ENCODE assay signal across 8 cellular contexts in genomic region chr1:10693497-10694273, GRCh38.
A peak's percentile ranks its signal among the peaks of the same experiment; 100 is the strongest.
DNase-seq lines count a peak whose midpoint lies in the region; ATAC-seq and TF ChIP-seq lines count a peak whose summit lies in the region.

No MANE protein-coding gene starts in this region.

- whole genome bisulfite sequencing in ectodermal cell, 2 experiments = 0% methylated on average over 79 of the region's 79 CpGs

- H3K27ac ChIP-seq in A673 (ENCODE audit: low read depth, low read length, poor library complexity, severe bottlenecking) = no peak overlapping the region
- no peak overlapping the region for H3K27ac ChIP-seq in ectodermal cell (ENCODE audit: insufficient read depth, low read depth, low read length, poor library complexity, severe bottlenecking)
- peak overlapping the region; percentile 80 for H3K27ac ChIP-seq in muscle layer of colon (ENCODE audit: low read depth, low read length)
- H3K27ac ChIP-seq in tibial artery = peak overlapping the region; percentile 82 to 88

- H3K9me3 ChIP-seq in A673 (ENCODE audit: low read depth, low read length, poor library complexity, severe bottlenecking) (no peaks in the 10 kb centered on the region), ectodermal cell (ENCODE audit: control insufficient read depth, low read length) (no peaks in the 10 kb centered on the region), muscle layer of colon (ENCODE audit: low read length) (no peaks in the 10 kb centered on the region), tibial artery (no peaks in the 10 kb centered on the region)

- H3K4me3 ChIP-seq in A673 (ENCODE audit: low read depth, low read length, poor library complexity, severe bottlenecking) (peak overlapping the region; percentile 61), ectodermal cell (ENCODE audit: insufficient read depth, low read depth, low read length) (peak overlapping the region; percentile 60), muscle layer of colon (ENCODE audit: low read depth in 1 of 2, low read length in 2 of 2) (peak overlapping the region; percentile 48 to 55), tibial artery (peak overlapping the region; percentile 80 to 93)

- ATAC-seq in GM18867 (IDR thresholded peaks at IDR 0.05; ENCODE audit: unreplicated experiment) = peak; percentile 38
- ATAC-seq in HG02759 (IDR thresholded peaks at IDR 0.05; ENCODE audit: unreplicated experiment) = no peak

- CTCF ChIA-PET in A673 (lab: Charles Lee) = no interaction called here

- H3K27me3 ChIP-seq in A673 (replicated peaks; ENCODE audit: insufficient read depth, low read depth, low read length, poor library complexity) (no peaks in the 10 kb centered on the region), ectodermal cell (ENCODE audit: control insufficient read depth, insufficient read depth, low read length, poor library complexity, severe bottlenecking) (peaks cover 28% of the 10 kb centered on the region), muscle layer of colon (ENCODE audit: control insufficient read depth in 1 of 2, insufficient read depth in 2 of 2, low read length in 2 of 2) (no peaks in the 10 kb centered on the region), tibial artery (no peaks in the 10 kb centered on the region)

- no TSS peak for BruUV-seq in A673 (replicated peaks; lab: Mats Ljungman, UMichigan)

- TF ChIP-seq CTCF in A673 (conservative IDR thresholded peaks at IDR 0.05; ENCODE audit: low read depth, low read length) = no peak
- no peak for TF ChIP-seq CTCF in tibial artery (IDR thresholded peaks at IDR 0.05)

- intact Hi-C loops in A673 (cut with micrococcal nuclease; ENCODE audit: unreplicated experiment) (no loop called here), tibial artery (cut with DNase I; ENCODE audit: low total_unique reads) (loop anchor here (5.0 kb wide), 1 partner anchor 56 kb away; no protein-coding TSS in a partner anchor)

- POLR2A ChIA-PET in A673 (lab: Charles Lee; ENCODE audit: low non-redundant PET) = no interaction called here

- H3K36me3 ChIP-seq in A673 (ENCODE audit: insufficient read depth, low read length, poor library complexity, severe bottlenecking) (no peaks in the 10 kb centered on the region), ectodermal cell (ENCODE audit: control insufficient read depth, insufficient read depth, low read length) (no peaks in the 10 kb centered on the region), muscle layer of colon (ENCODE audit: insufficient read depth, low read length) (no peaks in the 10 kb centered on the region), tibial artery (no peaks in the 10 kb centered on the region)

- DNase-seq in A673 (ENCODE audit: low spot score) (peak; percentile 44), Kasumi-1 (lab: John Stamatoyannopoulos, UW) (peak; percentile 36 to 55), tibial artery (no peak)
- peak; percentile 55 for DNase-seq in activated CD4-positive, CD25-positive, alpha-beta regulatory T cell treated with anti-CD3 and anti-CD28 coated beads, Interleukin-2, amount 50 U/mL, for 72 hours

- H3K4me1 ChIP-seq in A673 (ENCODE audit: insufficient read depth, low read length, poor library complexity, severe bottlenecking) (peaks cover 3% of the 10 kb centered on the region), ectodermal cell (ENCODE audit: control insufficient read depth, insufficient read depth, low read length) (peaks cover 8% of the 10 kb centered on the region), muscle layer of colon (ENCODE audit: insufficient read depth, low read length) (peaks cover 45% of the 10 kb centered on the region), tibial artery (peaks cover 0 to 68% (median 49%) of the 10 kb centered on the region in 4 donors)

- peak overlapping the region; percentile 36 for H3K9ac ChIP-seq in muscle layer of colon (ENCODE audit: low read length)

Comparison
In these comparisons a context has a peak if more than half of its experiments do, and no peak if none do; other contexts are left out.
1. DNase-seq: peak in A673 (single experiment), Kasumi-1 (2 of 2) and activated CD4-positive, CD25-positive, alpha-beta regulatory T cell treated with anti-CD3 and anti-CD28 coated beads, Interleukin-2, amount 50 U/mL, for 72 hours (single experiment); none in tibial artery (0 of 2).
2. H3K27ac ChIP-seq: peak in muscle layer of colon (single experiment) and tibial artery (2 of 2); none in A673 (single experiment) and ectodermal cell (single experiment).
3. Peak in every context shown above with its lines, with median percentiles within 50 percentile points of each other: H3K4me3 ChIP-seq.